ENCODE assay signal across 1 cellular context in the genomic region with DNA sequence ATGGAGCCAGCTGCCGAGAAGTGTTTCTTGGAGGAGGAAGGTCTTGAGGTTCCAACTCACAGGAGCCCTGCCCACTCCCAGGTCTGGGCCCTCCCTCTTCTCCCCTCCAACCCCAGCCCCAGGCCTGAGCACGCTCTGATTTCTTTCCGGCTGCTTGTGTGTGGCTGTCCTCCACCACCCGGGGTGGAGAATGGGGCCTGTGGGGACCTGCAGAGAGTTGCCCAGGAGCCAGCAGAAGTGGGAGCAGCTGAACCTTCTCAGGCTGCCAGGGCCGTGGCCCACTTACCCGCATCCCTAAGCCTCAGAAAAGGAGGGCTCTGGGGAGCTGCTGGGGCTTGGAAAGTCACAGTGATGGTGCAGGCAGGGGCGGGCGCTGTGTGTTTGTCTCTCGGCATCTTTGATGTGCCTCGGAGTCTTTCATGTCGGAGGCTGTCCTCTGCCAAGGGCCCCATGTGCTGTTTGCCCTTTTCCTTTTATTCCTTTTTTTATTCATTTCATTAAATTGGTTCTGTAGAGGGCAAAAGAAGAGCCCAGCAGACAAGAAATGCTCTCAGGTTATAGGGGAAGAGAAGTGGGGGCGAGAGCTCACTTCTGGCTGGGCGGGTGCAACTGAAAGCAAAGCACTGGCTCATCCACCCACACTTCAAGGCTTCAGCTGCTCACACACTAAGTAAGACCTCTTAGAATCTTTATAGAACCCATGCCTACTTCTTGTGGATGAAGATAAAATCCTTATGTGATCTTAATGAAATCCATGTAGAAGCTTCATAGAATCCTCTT.
TF ChIP-seq lines count a peak whose summit lies in the region.

No MANE protein-coding gene starts in this region.

TF ChIP-seq in WTC11, 78 proteins besides CTCF, POLR2A, EP300 and RAD21:
- TF ChIP-seq NR2C2 (CRISPR knock-in tag; IDR thresholded peaks at IDR 0.05): no peak
- TF ChIP-seq, protein P1, sequence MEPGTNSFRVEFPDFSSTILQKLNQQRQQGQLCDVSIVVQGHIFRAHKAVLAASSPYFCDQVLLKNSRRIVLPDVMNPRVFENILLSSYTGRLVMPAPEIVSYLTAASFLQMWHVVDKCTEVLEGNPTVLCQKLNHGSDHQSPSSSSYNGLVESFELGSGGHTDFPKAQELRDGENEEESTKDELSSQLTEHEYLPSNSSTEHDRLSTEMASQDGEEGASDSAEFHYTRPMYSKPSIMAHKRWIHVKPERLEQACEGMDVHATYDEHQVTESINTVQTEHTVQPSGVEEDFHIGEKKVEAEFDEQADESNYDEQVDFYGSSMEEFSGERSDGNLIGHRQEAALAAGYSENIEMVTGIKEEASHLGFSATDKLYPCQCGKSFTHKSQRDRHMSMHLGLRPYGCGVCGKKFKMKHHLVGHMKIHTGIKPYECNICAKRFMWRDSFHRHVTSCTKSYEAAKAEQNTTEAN (CRISPR knock-in tag; IDR thresholded peaks at IDR 0.05): no peak
- TF ChIP-seq ATF1 (CRISPR knock-in tag; IDR thresholded peaks at IDR 0.05): no peak
TF ChIP-seq in WTC11: peak in this region for 0.
